Comparison of ENCODE assay signal across 8 cellular contexts in genomic region chr5:95555553-95555952, GRCh38. TPM values are rescaled to one million over a fixed set of nuclear protein-coding genes. Genes with fewer than 3 reads are reported as not detected.
A peak's percentile ranks its signal among the peaks of the same experiment; 100 is the strongest.
DNase-seq lines count a peak whose midpoint lies in the region; ATAC-seq and TF ChIP-seq lines count a peak whose summit lies in the region.

No MANE protein-coding gene starts in this region.

- peaks cover 0 to 12% of the 10 kb centered on the region in 2 donors for H3K36me3 Mint-ChIP-seq in naive B cell

- H3K27me3 ChIP-seq in BE2C (no peaks in the 10 kb centered on the region), MG63 (no peaks in the 10 kb centered on the region)
- no peaks in the 10 kb centered on the region for H3K27me3 ChIP-seq in effector memory CD4-positive, alpha-beta T cell (replicated peaks; ENCODE audit: control insufficient read depth, insufficient read depth, low read length, poor library complexity, severe bottlenecking)

- H3K9me3 Mint-ChIP-seq in naive B cell = no peaks in the 10 kb centered on the region

- H3K27ac ChIP-seq in effector memory CD4-positive, alpha-beta T cell (ENCODE audit: insufficient read depth, low read length, poor library complexity, severe bottlenecking) = peak overlapping the region; percentile 86

- no peak for TF ChIP-seq CTCF in BE2C (IDR thresholded peaks at IDR 0.05; ENCODE audit: low read depth, low read length)

- peaks cover 33 to 48% (median 38%) of the 10 kb centered on the region in 3 donors for H3K4me1 Mint-ChIP-seq in naive B cell

- DNase-seq in BE2C (no peak), MG63 (no peak), naive B cell (no peak), NCI-H526 treated with DMSO at 0.1 percent for 48 hours (lab: John Stamatoyannopoulos, UW) (no peak)
- DNase-seq in effector memory CD4-positive, alpha-beta T cell = no peak

- H3K4me3 Mint-ChIP-seq in naive B cell = peak overlapping the region; percentile 92 to 99 (median 99)

- peak overlapping the region in 5 of 6 donors; percentile 95 to 99 (median 98) for H3K27ac Mint-ChIP-seq in naive B cell

- H3K4me3 ChIP-seq in BE2C (ENCODE audit: low read depth, low read length) (peak overlapping the region; percentile 75), MG63 (peak overlapping the region; percentile 66)
- H3K4me3 ChIP-seq in effector memory CD4-positive, alpha-beta T cell (ENCODE audit: insufficient read depth, low read depth, low read length, poor library complexity, severe bottlenecking) = peak overlapping the region; percentile 84

- H3K9me3 ChIP-seq in BE2C (no peaks in the 10 kb centered on the region), MG63 (no peaks in the 10 kb centered on the region)
- H3K9me3 ChIP-seq in effector memory CD4-positive, alpha-beta T cell (ENCODE audit: control insufficient read depth, low read length) = no peaks in the 10 kb centered on the region

- no peaks in the 10 kb centered on the region for H3K4me1 ChIP-seq in BE2C
- H3K4me1 ChIP-seq in effector memory CD4-positive, alpha-beta T cell (ENCODE audit: control insufficient read depth, insufficient read depth, low read length, poor library complexity, severe bottlenecking) = peaks cover 13% of the 10 kb centered on the region

- H3K27me3 Mint-ChIP-seq in naive B cell = no peaks in the 10 kb centered on the region

- peaks cover 4% of the 10 kb centered on the region; the same call in 1 of the 2 replicates for H3K36me3 ChIP-seq in BE2C
- peaks cover 14% of the 10 kb centered on the region for H3K36me3 ChIP-seq in MG63
- no peaks in the 10 kb centered on the region for H3K36me3 ChIP-seq in effector memory CD4-positive, alpha-beta T cell (ENCODE audit: control insufficient read depth, insufficient read depth, low read length)

- ATAC-seq in naive B cell (ENCODE audit: low read depth in 2 of 2) (no peak), HG03159 (IDR thresholded peaks at IDR 0.05; ENCODE audit: unreplicated experiment) (no peak), GM18498 (IDR thresholded peaks at IDR 0.05; ENCODE audit: unreplicated experiment) (no peak)
- no peak for ATAC-seq in activated CD4-positive, CD25-positive, alpha-beta regulatory T cell treated with anti-CD3 and anti-CD28 coated beads, Interleukin-2, amount 50 U/mL, for 24 hours

RNA-seq across cellular contexts. Expression of gene ARSK, which starts 0.7 kb away (rescaled TPM):
- polyA plus RNA-seq in BE2C (2012; ENCODE audit: insufficient read depth, insufficient read length, low read depth) = 4.9 TPM
- 6.0 and 7.0 TPM in 2 replicates for total RNA-seq in MG63 (2014; rRNA removed; shearing (Covaris generic); ENCODE audit: low replicate concordance)
- polyA plus RNA-seq in naive B cell (ENCODE audit: low read depth in 6 of 6) = 1 to 10 TPM; 4.8 to 8.8 (median 6.1) TPM

RNA-seq across cellular contexts. Expression of gene SKIC3, which starts 0.8 kb away (rescaled TPM):
- 25.4 TPM for polyA plus RNA-seq in BE2C (2012; ENCODE audit: insufficient read depth, insufficient read length, low read depth)
- total RNA-seq in MG63 (2014; rRNA removed; shearing (Covaris generic); ENCODE audit: low replicate concordance) = 50.6 and 89.5 TPM in 2 replicates
- polyA plus RNA-seq in naive B cell (ENCODE audit: low read depth in 6 of 6) = 10 to 100 TPM; 31.3 to 57.4 (median 38.9) TPM
